Comparison of ENCODE assay signal across 1 cellular context in the genomic region with DNA sequence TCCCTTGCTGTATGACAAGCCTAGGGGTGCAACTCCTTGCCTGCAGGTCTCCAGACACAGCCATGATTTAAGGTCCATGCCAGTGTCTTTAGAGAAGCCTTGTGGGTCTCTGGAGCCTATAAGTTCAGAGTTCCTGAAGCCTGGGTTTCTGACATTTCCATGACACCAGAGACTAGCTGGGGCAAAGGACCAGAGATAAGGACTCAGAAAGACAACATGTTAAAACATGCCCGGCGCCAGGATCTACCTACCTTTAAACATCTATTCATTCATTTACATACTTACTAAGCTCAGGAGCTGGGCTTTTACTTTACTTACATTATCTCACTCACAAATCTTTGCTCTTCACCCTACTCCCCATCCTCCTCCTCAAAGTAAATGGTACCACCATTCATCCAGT.
TF ChIP-seq lines count a peak whose summit lies in the region.

No MANE protein-coding gene starts in this region.

TF ChIP-seq in K562, 482 proteins besides CTCF, POLR2A, EP300 and RAD21:
- TF ChIP-seq PHF21A (IDR thresholded peaks at IDR 0.05; ENCODE audit: borderline replicate concordance, low read depth) (no peak), ESRRA (IDR thresholded peaks at IDR 0.05; ENCODE audit: borderline replicate concordance, low read depth) (no peak), ELF2 (CRISPR knock-in tag; IDR thresholded peaks at IDR 0.05) (no peak)
